Comparison of ENCODE assay signal across 1 cellular context in genomic region chr20:5655704-5656103, GRCh38.
TF ChIP-seq lines count a peak whose summit lies in the region.

No MANE protein-coding gene starts in this region.

TF ChIP-seq in A549, 52 proteins besides CTCF, POLR2A, EP300 and RAD21 (continued from another document):
- TF ChIP-seq HOXB13 (CRISPR knock-in tag; IDR thresholded peaks at IDR 0.05; ENCODE audit: low read depth), result 0 out of 2 replicates have a peak, but pooled peaks have one; percentile 49
- peak; percentile 63 for TF ChIP-seq ATOH8 (CRISPR knock-in tag; IDR thresholded peaks at IDR 0.05; ENCODE audit: low read depth)
TF ChIP-seq in A549: peak in this region for 4; not testable (repeated sequence) for 48.
